In the genomic region with DNA sequence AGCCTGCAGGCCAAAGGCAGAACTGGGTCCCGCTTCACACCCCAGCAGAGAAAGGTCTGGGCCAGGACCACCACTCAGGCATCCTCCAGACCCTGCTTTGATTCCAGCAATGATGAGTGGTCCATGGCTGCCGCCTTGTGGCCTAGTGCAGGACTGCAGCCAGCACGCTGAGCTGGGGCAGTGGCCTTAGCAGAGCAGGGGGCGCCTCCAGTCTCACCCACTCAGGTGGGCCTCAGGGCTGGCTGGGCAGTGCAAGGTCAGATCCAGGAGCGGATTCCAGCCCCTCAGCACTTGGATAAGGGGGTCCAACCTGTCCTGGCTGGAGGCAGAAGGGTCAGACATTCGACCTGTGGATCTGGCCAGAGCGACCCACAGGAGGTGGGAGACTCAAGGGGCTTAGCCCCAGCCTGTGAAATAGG, we compare ENCODE assay signal across 8 cellular contexts. TPM values are rescaled to one million over a fixed set of nuclear protein-coding genes. Genes with fewer than 3 reads are reported as not detected.
DNase-seq lines count a peak whose midpoint lies in the region; ATAC-seq and TF ChIP-seq lines count a peak whose summit lies in the region.

No MANE protein-coding gene starts in this region.

- peaks cover 7% of the 10 kb centered on the region for H3K36me3 Mint-ChIP-seq in progenitor cell of endocrine pancreas (ENCODE audit: insufficient read depth)

- intact Hi-C loops in aorta (cut with DNase I): loop anchor here (1.0 to 5.0 kb wide), 3 partner anchors 97 to 211 kb away; no protein-coding TSS in a partner anchor

- H3K4me3 ChIP-seq in aorta (ENCODE audit: low read length in 2 of 2): no peak overlapping the region

- peaks cover 18% of the 10 kb centered on the region for H3K27me3 Mint-ChIP-seq in progenitor cell of endocrine pancreas

- WGBS in aorta, 2 donors: 53 to 56% methylated on average over 7 of the region's 7 CpGs

- peak; percentile 85 for TF ChIP-seq CTCF in progenitor cell of endocrine pancreas (IDR thresholded peaks at IDR 0.05; ENCODE audit: unreplicated experiment)

- H3K27ac ChIP-seq in aorta (ENCODE audit: low read depth in 1 of 2, low read length in 2 of 2): no peak overlapping the region

- no peaks in the 10 kb centered on the region for H3K27me3 ChIP-seq in aorta (ENCODE audit: control insufficient read depth in 1 of 2, insufficient read depth in 2 of 2, low read length in 1 of 2)

- H3K36me3 ChIP-seq in aorta (ENCODE audit: control insufficient read depth in 1 of 2, insufficient read depth in 2 of 2, low read length in 1 of 2): peaks cover 0 to 1% of the 10 kb centered on the region in 2 donors

- no peaks in the 10 kb centered on the region for H3K9me3 Mint-ChIP-seq in progenitor cell of endocrine pancreas (ENCODE audit: low read depth)

- ATAC-seq in HG02759 (IDR thresholded peaks at IDR 0.05; ENCODE audit: unreplicated experiment) (peak; percentile 57), aorta (ENCODE audit: low FRiP score) (peak; percentile 78), GM18873 (IDR thresholded peaks at IDR 0.05; ENCODE audit: low FRiP score, unreplicated experiment) (no peak)

- no peaks in the 10 kb centered on the region for H3K9me3 ChIP-seq in aorta (ENCODE audit: control insufficient read depth, low read length)

- DNase-seq in COLO668 (lab: John Stamatoyannopoulos, UW; ENCODE audit: unreplicated experiment) (peak; percentile 18), SHP77 (lab: John Stamatoyannopoulos, UW) (peak; percentile 24 to 33), activated gamma-delta T cell (lab: John Stamatoyannopoulos, UW) (peak; percentile 30), glomerular visceral epithelial cell (ENCODE audit: extremely low spot score) (peak; percentile 43), progenitor cell of endocrine pancreas (ENCODE audit: low spot score, unreplicated experiment) (peak; percentile 79), aorta (peak; percentile 72 to 92)

- no peak overlapping the region for H3K27ac Mint-ChIP-seq in progenitor cell of endocrine pancreas

- no peaks in the 10 kb centered on the region for H3K4me1 Mint-ChIP-seq in progenitor cell of endocrine pancreas (ENCODE audit: low read depth)

- H3K4me1 ChIP-seq in aorta (ENCODE audit: control insufficient read depth in 1 of 2, insufficient read depth in 2 of 2, low read length in 2 of 2): no peaks in the 10 kb centered on the region

- no peak overlapping the region for H3K4me3 Mint-ChIP-seq in progenitor cell of endocrine pancreas (ENCODE audit: low read depth)

RNA-seq across cellular contexts. Expression of a gene that starts 9.6 kb away (rescaled TPM):
- total RNA-seq in progenitor cell of endocrine pancreas (0.91 and 4.0 TPM in 2 replicates), aorta (10 to 100 TPM; 53.7 to 80.8 TPM)
- under 1 TPM; 0.38 to 0.64 TPM for polyA plus RNA-seq in aorta

Comparison
In these comparisons a context has a peak if more than half of its experiments do, and no peak if none do; other contexts are left out.
1. DNase-seq: peak in every context shown above with its lines; median percentile 82 in aorta; 79 in progenitor cell of endocrine pancreas; 43 in glomerular visceral epithelial cell; 30 in activated gamma-delta T cell; 28 in SHP77; 18 in COLO668.
2. RNA of a gene that starts 9.6 kb away (total RNA-seq): 53.7 to 80.8 TPM in aorta; 0.91 to 4.0 TPM in progenitor cell of endocrine pancreas; every median in the first group is over 10 times any median in the second.